11 cellular contexts compared by ENCODE assay signal in the genomic region with DNA sequence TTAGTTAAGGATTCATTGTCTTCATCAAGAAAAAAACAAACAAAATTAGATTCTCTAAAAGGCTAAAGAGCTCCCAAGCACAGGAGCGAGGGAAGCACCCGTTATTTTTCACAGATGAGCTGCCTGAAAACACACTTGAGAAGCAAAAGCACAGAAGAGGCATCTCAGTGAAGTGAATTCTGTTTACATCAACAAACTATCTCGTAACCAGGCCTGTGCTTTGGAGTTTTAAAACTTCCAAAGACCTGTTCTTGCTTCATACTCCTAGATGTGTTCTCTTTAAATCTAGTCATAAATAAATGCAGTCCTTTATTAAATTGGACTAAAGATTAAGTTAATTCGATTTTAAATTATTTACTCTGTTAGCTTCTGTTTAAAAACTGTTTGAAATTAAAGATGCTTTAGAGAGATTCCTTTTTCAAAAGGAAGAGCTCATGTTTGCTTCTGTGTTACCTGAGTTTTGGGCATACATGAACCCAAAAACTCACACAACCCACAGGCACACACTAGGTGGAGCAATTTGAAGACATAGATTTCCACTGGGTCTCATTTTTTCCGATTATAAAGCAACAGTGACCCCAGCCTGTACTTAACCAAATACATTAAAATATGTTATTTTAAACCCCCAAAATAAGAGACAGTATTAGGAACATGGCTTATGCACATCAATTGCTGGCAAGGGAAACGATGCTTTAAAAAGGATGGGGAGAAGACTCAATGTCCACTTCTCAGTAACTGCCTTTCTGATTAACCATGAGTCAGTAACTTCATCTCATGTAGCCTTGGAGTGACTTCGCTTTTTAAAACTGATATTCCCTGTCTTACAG.
DNase-seq lines count a peak whose midpoint lies in the region; TF ChIP-seq lines count a peak whose summit lies in the region.
"Had no signal": no experiment of that assay in that cellular context is flagged by ENCODE, and none has a peak within 500 bp of the region (broad histone marks: within the 10 kb centered on the region; RNA-seq: fewer than 3 reads in every experiment).

No MANE protein-coding gene starts in this region.

- no peak overlapping the region for H3K27ac Mint-ChIP-seq in neural crest cell (ENCODE audit: unreplicated experiment)
- H3K27ac Mint-ChIP-seq: activated T-helper 2 cell treated with anti-CD3 and anti-CD28 coated beads, Interferon-gamma antibody, Interleukin-2, Interleukin-4, amounts not matched to agents 10 μg/mL and 5 μg/mL and 100 μg/mL, durations not matched to agents 14 hours and 24 hours and 36 hours had no signal

- peaks cover 31% of the 10 kb centered on the region for H3K4me1 Mint-ChIP-seq in neural crest cell

- no peak overlapping the region for H3K4me2 ChIP-seq in Loucy (ENCODE audit: low read depth, low read length, poor library complexity, severe bottlenecking)

- no peaks in the 10 kb centered on the region for H3K9me2 ChIP-seq in Loucy (replicated peaks; ENCODE audit: low read depth, low read length)

- no peak overlapping the region for H3K4me3 Mint-ChIP-seq in neural crest cell

- no peaks in the 10 kb centered on the region for H3K9me3 ChIP-seq in Loucy (ENCODE audit: insufficient read depth, low read depth, low read length)
- H3K9me3 ChIP-seq: pancreas, thoracic aorta had no signal

- H4K20me1 ChIP-seq in Loucy (ENCODE audit: insufficient read depth, low read length, poor library complexity, severe bottlenecking): no peaks in the 10 kb centered on the region

- no peaks in the 10 kb centered on the region for H3K4me1 ChIP-seq in Loucy (ENCODE audit: insufficient read depth, low read length, poor library complexity, severe bottlenecking)
- H3K4me1 ChIP-seq: pancreas had no signal

- H3F3A ChIP-seq in Loucy (ENCODE audit: low read depth): no peaks in the 10 kb centered on the region

- H3K9me3 Mint-ChIP-seq in neural crest cell: no peaks in the 10 kb centered on the region

- DNase-seq in DMS79 treated with DMSO at 0.1 percent for 48 hours (lab: John Stamatoyannopoulos, UW) (peak; percentile 18), DMS79 (lab: John Stamatoyannopoulos, UW) (no peak), astrocyte of the spinal cord (ENCODE audit: low read depth, low spot score) (no peak), neural crest cell (ENCODE audit: low read depth, low spot score) (no peak), posterior vena cava (ENCODE audit: low spot score) (no peak), RPMI8226 (no peak)
- DNase-seq in effector CD8-positive, alpha-beta T cell (lab: John Stamatoyannopoulos, UW): no peak
- DNase-seq: pancreas had no signal

- intact Hi-C loops in posterior vena cava (cut with DNase I): no loop called here

- H3K79me2 ChIP-seq in Loucy (ENCODE audit: insufficient read depth, low read length): no peaks in the 10 kb centered on the region

- H2AFZ ChIP-seq in Loucy (ENCODE audit: low read length): no peak overlapping the region

- peaks cover 37% of the 10 kb centered on the region; the same call in 1 of the 2 replicates for H3K36me3 ChIP-seq in Loucy (ENCODE audit: insufficient read depth, low read length)
- H3K36me3 ChIP-seq: pancreas, thoracic aorta had no signal

- TF ChIP-seq CTCF in Loucy (conservative IDR thresholded peaks at IDR 0.05; ENCODE audit: low read length) (peak; percentile 60), astrocyte of the spinal cord (IDR thresholded peaks at IDR 0.05; ENCODE audit: low read depth, low read length) (peak; percentile 53), neural crest cell (conservative IDR thresholded peaks at IDR 0.05) (peak; percentile 18)

- no peak overlapping the region for H3K9ac ChIP-seq in Loucy (ENCODE audit: low read depth, low read length, poor library complexity, severe bottlenecking)

- H3K4me3 ChIP-seq in Loucy (ENCODE audit: low read length, poor library complexity, severe bottlenecking) (no peak overlapping the region), astrocyte of the spinal cord (ENCODE audit: low read depth, low read length) (no peak overlapping the region)
- H3K4me3 ChIP-seq: pancreas, thoracic aorta had no signal

- H3K36me3 Mint-ChIP-seq in neural crest cell (ENCODE audit: low read depth): peaks cover 14% of the 10 kb centered on the region

- no peaks in the 10 kb centered on the region for H3K27me3 ChIP-seq in Loucy (ENCODE audit: insufficient read depth, low read length, poor library complexity, severe bottlenecking)
- H3K27me3 ChIP-seq: pancreas had no signal

- in situ Hi-C loops in astrocyte of the spinal cord (cut with HindIII; ENCODE audit: low sequenced_read_pairs): no loop called here

- H3K27me3 Mint-ChIP-seq in neural crest cell (ENCODE audit: low read depth): no peaks in the 10 kb centered on the region
